ENCODE assay signal across 8 cellular contexts in the genomic region with DNA sequence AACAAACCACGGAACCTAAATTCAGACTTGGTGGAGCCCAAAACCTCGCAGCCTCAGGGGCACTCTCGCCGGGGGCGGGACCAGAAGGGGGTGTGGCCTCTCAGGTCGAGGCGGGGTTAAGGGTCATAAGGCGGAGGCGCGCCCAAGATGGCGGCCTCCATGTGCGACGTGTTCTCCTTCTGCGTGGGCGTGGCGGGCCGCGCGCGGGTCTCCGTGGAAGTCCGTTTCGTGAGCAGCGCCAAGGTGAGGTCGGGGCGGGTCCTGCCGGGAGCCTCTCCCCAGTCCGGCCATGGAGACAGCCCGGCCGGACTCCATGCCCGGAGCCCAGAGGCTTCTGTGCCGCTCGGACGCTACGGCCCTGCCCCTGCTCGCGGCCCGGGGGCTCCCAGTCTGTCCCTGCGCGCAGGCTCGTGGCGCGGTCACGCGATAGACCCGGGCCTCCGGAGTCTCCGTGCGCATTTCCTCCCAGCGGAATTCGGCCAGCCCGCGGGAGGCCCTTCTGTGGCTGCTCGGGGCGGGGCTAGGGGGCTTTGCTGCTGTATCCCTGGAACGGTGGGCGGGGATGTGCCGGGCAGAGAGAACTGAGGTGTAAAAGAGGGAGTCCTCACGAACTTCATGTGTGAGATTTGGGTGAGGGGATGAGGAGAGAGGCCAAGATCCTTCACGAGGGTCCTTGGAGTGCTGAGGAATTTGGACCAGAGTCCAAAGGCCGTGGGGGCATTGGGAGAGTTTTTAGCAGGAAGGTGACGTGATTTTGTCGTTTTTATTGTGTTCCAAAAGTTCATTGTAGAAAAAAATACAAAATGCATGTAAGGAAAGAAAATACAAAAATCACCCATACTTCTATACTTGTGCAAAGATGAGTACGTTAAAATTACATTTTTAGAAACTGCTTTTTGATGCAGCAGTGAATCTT. TPM values are rescaled to one million over a fixed set of nuclear protein-coding genes. Genes with fewer than 3 reads are reported as not detected.
DNase-seq lines count a peak whose midpoint lies in the region; ATAC-seq and TF ChIP-seq lines count a peak whose summit lies in the region.

A gene (plus strand): TSS at position 126 of the 916 bp plus-strand sequence. CDS start 22 bp downstream, at position 148.

- peaks cover 22% of the 10 kb centered on the region for H3K4me1 Mint-ChIP-seq in progenitor cell of endocrine pancreas (ENCODE audit: low read depth)

- peaks cover 0 to 6% (median 0%) of the 10 kb centered on the region in 9 donors for H3K36me3 ChIP-seq in heart left ventricle
- H3K36me3 ChIP-seq in upper lobe of right lung = no peaks in the 10 kb centered on the region

- H3K4me3 ChIP-seq in heart left ventricle (peak within 1 kb of the TSS; percentile 80 to 100 (median 94)), upper lobe of right lung (peak within 1 kb of the TSS; percentile 97)

- H3K9me3 ChIP-seq in heart left ventricle (no peaks in the 10 kb centered on the region), upper lobe of right lung (no peaks in the 10 kb centered on the region)

- ATAC-seq in HG02588 (IDR thresholded peaks at IDR 0.05; ENCODE audit: unreplicated experiment) (peak; percentile 92), heart left ventricle (peak; percentile 87 to 93 (median 92)), upper lobe of right lung (peak; percentile 96)

- peak within 1 kb of the TSS; percentile 89 for H3K4me3 Mint-ChIP-seq in progenitor cell of endocrine pancreas (ENCODE audit: low read depth)

- WGBS in heart left ventricle, 4 donors = 1% methylated on average over 20 to 64 of the region's 64 CpGs

- no peaks in the 10 kb centered on the region for H3K36me3 Mint-ChIP-seq in progenitor cell of endocrine pancreas (ENCODE audit: insufficient read depth)

- no peak for TF ChIP-seq CTCF in heart left ventricle (IDR thresholded peaks at IDR 0.05)
- TF ChIP-seq CTCF in progenitor cell of endocrine pancreas (IDR thresholded peaks at IDR 0.05; ENCODE audit: unreplicated experiment) = no peak
- TF ChIP-seq CTCF in upper lobe of right lung (IDR thresholded peaks at IDR 0.05) = no peak

- H3K27ac ChIP-seq in heart left ventricle (peak within 1 kb of the TSS; percentile 25 to 89 (median 78)), upper lobe of right lung (peak within 1 kb of the TSS; percentile 82)

- intact Hi-C loops in heart left ventricle (cut with DNase I) = loop anchor here in 1 of 10 donors (5.0 kb wide), 1 partner anchor 37 kb away; no protein-coding TSS in a partner anchor
- intact Hi-C loops in upper lobe of right lung (cut with DNase I) = no loop called here

- peak within 1 kb of the TSS; percentile 95 for H3K27ac Mint-ChIP-seq in progenitor cell of endocrine pancreas

- no peaks in the 10 kb centered on the region for H3K27me3 ChIP-seq in heart left ventricle
- no peaks in the 10 kb centered on the region for H3K27me3 ChIP-seq in upper lobe of right lung

- H3K27me3 Mint-ChIP-seq in progenitor cell of endocrine pancreas = peaks cover 11% of the 10 kb centered on the region

- TF ChIP-seq POLR2A in GM10847 (IDR thresholded peaks at IDR 0.05; ENCODE audit: extremely low read depth, insufficient read length) (peak; percentile 45), heart left ventricle (IDR thresholded peaks at IDR 0.05) (peak in 1 of 2 donors; percentile 33)

- no peaks in the 10 kb centered on the region for H3K9me3 Mint-ChIP-seq in progenitor cell of endocrine pancreas (ENCODE audit: low read depth)

- DNase-seq in NCI-H1092 (lab: John Stamatoyannopoulos, UW) (peak; percentile 48), SW 1271 (lab: John Stamatoyannopoulos, UW) (peak; percentile 43 to 74), heart left ventricle (peak; percentile 85 to 93 (median 86)), progenitor cell of endocrine pancreas (ENCODE audit: low spot score, unreplicated experiment) (peak; percentile 75), upper lobe of right lung (peak; percentile 92)
- peak; percentile 90 for DNase-seq in activated naive CD8-positive, alpha-beta T cell treated with anti-CD3 and anti-CD28 coated beads, Interleukin-2, amount 50 U/mL, for 16 hours (ENCODE audit: low read depth, low spot score)

- H3K4me1 ChIP-seq in heart left ventricle (peaks cover 0 to 36% (median 15%) of the 10 kb centered on the region in 12 donors), upper lobe of right lung (peaks cover 19% of the 10 kb centered on the region)

RNA-seq across cellular contexts. Expression of the gene that starts here (rescaled TPM):
- total RNA-seq in heart left ventricle (10 to 100 TPM; 14.0 to 26.8 (median 20.0) TPM), progenitor cell of endocrine pancreas (30.2 and 32.7 TPM in 2 replicates), upper lobe of right lung (16.8 TPM)
- 10 to 100 TPM; 14.4 to 29.2 TPM for polyA plus RNA-seq in heart left ventricle

Comparison
In these comparisons a context has a peak if more than half of its experiments do, and no peak if none do; other contexts are left out.
1. Peak in every context shown above with its lines: DNase-seq, ATAC-seq, H3K4me3 ChIP-seq and H3K27ac ChIP-seq.